Comparison of ENCODE assay signal across 1 cellular context in genomic region chr14:104119119-104119699, GRCh38.
TF ChIP-seq lines count a peak whose summit lies in the region.

No MANE protein-coding gene starts in this region.

TF ChIP-seq in HepG2, 621 proteins besides CTCF, POLR2A, EP300 and RAD21:
- TF ChIP-seq STAG1 (CRISPR knock-in tag; IDR thresholded peaks at IDR 0.05) (no peak), KDM1A (CRISPR knock-in tag; IDR thresholded peaks at IDR 0.05) (no peak), HHEX (CRISPR knock-in tag; IDR thresholded peaks at IDR 0.05) (no peak)
TF ChIP-seq in HepG2: peak in this region for 0.
